ENCODE assay signal across 14 cellular contexts in genomic region chr19:41994994-41995958, GRCh38. TPM values are rescaled to one million over a fixed set of nuclear protein-coding genes. Genes with fewer than 3 reads are reported as not detected.
DNase-seq lines count a peak whose midpoint lies in the region; FAIRE-seq and TF ChIP-seq lines count a peak whose summit lies in the region.
"Had no signal": no experiment of that assay in that cellular context is flagged by ENCODE, and none has a peak within 500 bp of the region (broad histone marks: within the 10 kb centered on the region; RNA-seq: fewer than 3 reads in every experiment).

No MANE protein-coding gene starts in this region.

- no peaks in the 10 kb centered on the region for H3K36me3 ChIP-seq in CD4-positive, alpha-beta memory T cell (ENCODE audit: insufficient read depth, low read length)
- no peaks in the 10 kb centered on the region for H3K36me3 ChIP-seq in H7 (replicated peaks; ENCODE audit: control insufficient read depth, insufficient read depth, low read length)
- no peaks in the 10 kb centered on the region for H3K36me3 ChIP-seq in bronchial epithelial cell (ENCODE audit: control insufficient read depth, insufficient read depth, low read length)
- no peaks in the 10 kb centered on the region for H3K36me3 ChIP-seq in thyroid gland
- H3K36me3 ChIP-seq: cardiac muscle cell, gastroesophageal sphincter had no signal

- H3K27ac Mint-ChIP-seq in CD4-positive, alpha-beta memory T cell = peak overlapping the region in 2 of 7 donors; percentile 7 to 46
- H3K27ac Mint-ChIP-seq in neural crest cell (ENCODE audit: unreplicated experiment) = peak overlapping the region; percentile 4

- H3K9me3 ChIP-seq in CD4-positive, alpha-beta memory T cell (ENCODE audit: control insufficient read depth in 1 of 2, low read length in 2 of 2) = no peaks in the 10 kb centered on the region
- H3K9me3 ChIP-seq in thyroid gland = no peaks in the 10 kb centered on the region
- H3K9me3 ChIP-seq: gastroesophageal sphincter had no signal

- POLR2A ChIA-PET in CD4-positive, alpha-beta memory T cell (lab: Charles Lee; ENCODE audit: partially characterized antibody) = interaction anchor here (0.7 kb wide), 1 partner anchor 37 kb away, joined by 3 read pairs; the partner anchor contains the start of gene RABAC1

- H3K4me1 Mint-ChIP-seq in CD4-positive, alpha-beta memory T cell = peaks cover 23 to 47% (median 28%) of the 10 kb centered on the region in 4 donors
- peaks cover 45% of the 10 kb centered on the region for H3K4me1 Mint-ChIP-seq in neural crest cell

- FAIRE-seq in bronchial epithelial cell (lab: Jason Lieb, UNC) = peak; percentile 95

- TF ChIP-seq CTCF in bronchial epithelial cell (IDR thresholded peaks at IDR 0.05; ENCODE audit: insufficient read depth, low read length, severe bottlenecking) (no peak), neural crest cell (conservative IDR thresholded peaks at IDR 0.05) (no peak), thyroid gland (IDR thresholded peaks at IDR 0.05) (no peak)

- 81 to 88% methylated on average over 19 of the region's 19 CpGs for WGBS in thyroid gland, 2 donors

- H3K36me3 Mint-ChIP-seq in CD4-positive, alpha-beta memory T cell = no peaks in the 10 kb centered on the region
- H3K36me3 Mint-ChIP-seq in neural crest cell (ENCODE audit: low read depth) = no peaks in the 10 kb centered on the region

- no peak for DNase-seq in CD4-positive, alpha-beta memory T cell
- DNase-seq in H7 = peak; percentile 23
- no peak for DNase-seq in bronchial epithelial cell (ENCODE audit: low read depth)
- DNase-seq in neural crest cell (ENCODE audit: low read depth, low spot score) = no peak
- DNase-seq in NCI-H82 (lab: John Stamatoyannopoulos, UW) = no peak
- no peak for DNase-seq in thyroid gland
- no peak for DNase-seq in DMS153 (lab: John Stamatoyannopoulos, UW)
- DNase-seq: NCI-H1436 treated with DMSO at 0.1 percent for 48 hours, NCI-H510A treated with DMSO at 0.1 percent for 48 hours, PC-9 had no signal

- intact Hi-C loops in CD4-positive, alpha-beta memory T cell (cut with micrococcal nuclease) = no loop called here
- intact Hi-C loops in thyroid gland (cut with DNase I) = no loop called here

- CTCF ChIA-PET in CD4-positive, alpha-beta memory T cell (lab: Charles Lee; ENCODE audit: partially characterized antibody) = no interaction called here

- H3K9me3 Mint-ChIP-seq in CD4-positive, alpha-beta memory T cell = peaks cover 0 to 2% (median 0%) of the 10 kb centered on the region in 8 donors
- no peaks in the 10 kb centered on the region for H3K9me3 Mint-ChIP-seq in neural crest cell

- H3K4me3 ChIP-seq in CD4-positive, alpha-beta memory T cell (ENCODE audit: low read length in 2 of 2) = no peak overlapping the region
- no peak overlapping the region for H3K4me3 ChIP-seq in H7 (ENCODE audit: insufficient read depth, low read depth, low read length)
- no peak overlapping the region for H3K4me3 ChIP-seq in bronchial epithelial cell (ENCODE audit: low read depth, low read length)
- H3K4me3 ChIP-seq in thyroid gland (replicated peaks in 1 of 3) = no peak overlapping the region

- peaks cover 42 to 43% of the 10 kb centered on the region in 2 donors for H3K27me3 Mint-ChIP-seq in CD4-positive, alpha-beta memory T cell
- peaks cover 66% of the 10 kb centered on the region for H3K27me3 Mint-ChIP-seq in neural crest cell (ENCODE audit: low read depth)

- peaks cover 33% of the 10 kb centered on the region for H3K27me3 ChIP-seq in CD4-positive, alpha-beta memory T cell (ENCODE audit: insufficient read depth, low read length)
- H3K27me3 ChIP-seq in H7 (ENCODE audit: control insufficient read depth, insufficient read depth, low read length) = peaks cover 59% of the 10 kb centered on the region
- peaks cover 35% of the 10 kb centered on the region for H3K27me3 ChIP-seq in bronchial epithelial cell (ENCODE audit: control insufficient read depth, insufficient read depth, low read length)
- peaks cover 14% of the 10 kb centered on the region for H3K27me3 ChIP-seq in thyroid gland

- peak overlapping the region; percentile 53 to 78 (median 70) for H3K4me3 Mint-ChIP-seq in CD4-positive, alpha-beta memory T cell
- H3K4me3 Mint-ChIP-seq in neural crest cell = peak overlapping the region; percentile 31

- TF ChIP-seq POLR2A in thyroid gland (IDR thresholded peaks at IDR 0.05) = no peak

- peaks cover 28% of the 10 kb centered on the region for H3K4me1 ChIP-seq in CD4-positive, alpha-beta memory T cell (ENCODE audit: insufficient read depth, low read length)
- H3K4me1 ChIP-seq in thyroid gland = peaks cover 0 to 12% of the 10 kb centered on the region in 2 donors

- H3K27ac ChIP-seq in CD4-positive, alpha-beta memory T cell (ENCODE audit: low read depth, low read length) = no peak overlapping the region
- no peak overlapping the region for H3K27ac ChIP-seq in thyroid gland
- H3K27ac ChIP-seq: cardiac muscle cell, gastroesophageal sphincter, KMS-11, PC-9 had no signal

RNA-seq across cellular contexts. Expression of gene ATP1A3, which starts 1.2 kb away (rescaled TPM):
- total RNA-seq in CD4-positive, alpha-beta memory T cell = 1 to 10 TPM; 2.7 to 3.5 TPM
- polyA plus RNA-seq in CD4-positive, alpha-beta memory T cell = under 1 TPM; 0.89 to 0.95 TPM
- total RNA-seq in H7 (2014; rRNA removed; shearing (Covaris generic)) = 9.9 and 11.9 TPM in 2 replicates
- total RNA-seq in bronchial epithelial cell = 0.13 TPM in 1 of 2 replicates, not detected in the other
- 22.9 and 23.2 TPM in 2 replicates for total RNA-seq in neural crest cell
- under 1 TPM in 1 of 4 donors, not detected in 3; 0.13 TPM for total RNA-seq in thyroid gland
- total RNA-seq: kidney epithelial cell, PC-9 had no signal

RNA-seq across cellular contexts. Expression of gene RABAC1, which starts 36.2 kb away (rescaled TPM):
- total RNA-seq in CD4-positive, alpha-beta memory T cell = 100 to 1,000 TPM in 1 of 2 experiments, 10 to 100 TPM in 1; 97.4 to 100 TPM
- polyA plus RNA-seq in CD4-positive, alpha-beta memory T cell = 100 to 1,000 TPM; 198 to 256 TPM
- total RNA-seq in H7 (2014; rRNA removed; shearing (Covaris generic)) = 140 and 163 TPM in 2 replicates
- total RNA-seq in bronchial epithelial cell (96.6 and 98.4 TPM in 2 replicates), neural crest cell (83.8 and 93.4 TPM in 2 replicates), thyroid gland (100 to 1,000 TPM; 138 to 359 (median 241) TPM)
